In the genomic region with DNA sequence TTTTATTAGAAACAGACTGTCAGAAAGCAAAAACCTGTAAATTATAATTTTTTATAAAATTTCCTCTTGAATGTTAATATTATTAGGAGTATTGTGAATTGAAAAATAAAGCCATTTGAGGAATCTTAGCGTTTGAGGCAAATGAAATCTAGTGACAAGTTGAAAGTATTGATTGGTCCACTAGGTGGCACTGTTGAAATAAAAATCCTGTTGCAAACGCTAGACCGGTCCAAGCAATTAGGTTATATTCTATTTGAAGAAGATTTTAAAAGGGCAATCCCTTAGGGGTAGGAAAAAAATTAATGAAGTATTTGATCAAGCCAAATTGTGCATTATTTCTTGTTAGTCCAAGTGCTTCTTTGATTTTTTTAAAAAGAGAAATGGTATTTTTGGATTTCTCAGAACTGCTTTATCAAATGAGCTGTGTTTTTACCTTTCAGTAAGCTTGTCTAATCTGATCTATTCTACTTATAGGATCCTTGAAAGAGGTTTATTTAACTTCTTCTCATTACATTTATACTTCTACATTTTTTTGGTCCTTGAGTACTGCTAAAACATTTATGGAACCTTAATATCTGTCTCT, we compare ENCODE assay signal across 9 cellular contexts. TPM values are rescaled to one million over a fixed set of nuclear protein-coding genes. Genes with fewer than 3 reads are reported as not detected.
DNase-seq lines count a peak whose midpoint lies in the region; ATAC-seq and FAIRE-seq lines count a peak whose summit lies in the region.
"Had no signal": no experiment of that assay in that cellular context is flagged by ENCODE, and none has a peak within 500 bp of the region (broad histone marks: within the 10 kb centered on the region; RNA-seq: fewer than 3 reads in every experiment).

No MANE protein-coding gene starts in this region.

- H3K36me3 ChIP-seq in MG63, result no peaks in the 10 kb centered on the region

- H3K36me3 Mint-ChIP-seq in effector memory CD8-positive, alpha-beta T cell (ENCODE audit: insufficient read depth), result no peaks in the 10 kb centered on the region
- no peaks in the 10 kb centered on the region for H3K36me3 Mint-ChIP-seq in activated T-helper 1 cell treated with anti-CD3 and anti-CD28 coated beads, Interleukin-12 subunit alpha, Interleukin-12 subunit beta, Interleukin-2, Interleukin-4 antibody, amounts not matched to agents 30 ng/mL and 10 ng/mL and 1 ng/mL, durations not matched to agents 14 hours and 24 hours and 36 hours (ENCODE audit: low read depth)

- H3K4me1 Mint-ChIP-seq in effector memory CD8-positive, alpha-beta T cell (ENCODE audit: low read depth in 2 of 2), result no peaks in the 10 kb centered on the region
- no peaks in the 10 kb centered on the region for H3K4me1 Mint-ChIP-seq in activated T-helper 1 cell treated with anti-CD3 and anti-CD28 coated beads, Interleukin-12 subunit alpha, Interleukin-12 subunit beta, Interleukin-2, Interleukin-4 antibody, amounts not matched to agents 30 ng/mL and 10 ng/mL and 1 ng/mL, durations not matched to agents 14 hours and 24 hours and 36 hours (ENCODE audit: low read depth)
- H3K4me1 Mint-ChIP-seq: activated naive CD4-positive, alpha-beta T cell treated with anti-CD3 and anti-CD28 coated beads, Interleukin-2, amount 50 U/mL, for 24 hours had no signal

- intact Hi-C loops in activated T-helper 1 cell treated with anti-CD3 and anti-CD28 coated beads, Interleukin-12 subunit alpha, Interleukin-12 subunit beta, Interleukin-2, Interleukin-4 antibody, amounts not matched to agents 30 ng/mL and 10 ng/mL and 1 ng/mL, durations not matched to agents 14 hours and 24 hours and 36 hours (cut with micrococcal nuclease), result loop anchor here (2.0 to 5.0 kb wide), 4 partner anchors 307 to 1405 kb away; no protein-coding TSS in a partner anchor

- no peak overlapping the region for H3K4me3 Mint-ChIP-seq in effector memory CD8-positive, alpha-beta T cell
- no peak overlapping the region for H3K4me3 Mint-ChIP-seq in activated T-helper 1 cell treated with anti-CD3 and anti-CD28 coated beads, Interleukin-12 subunit alpha, Interleukin-12 subunit beta, Interleukin-2, Interleukin-4 antibody, amounts not matched to agents 30 ng/mL and 10 ng/mL and 1 ng/mL, durations not matched to agents 14 hours and 24 hours and 36 hours
- H3K4me3 Mint-ChIP-seq: activated naive CD4-positive, alpha-beta T cell treated with anti-CD3 and anti-CD28 coated beads, Interleukin-2, amount 50 U/mL, for 24 hours had no signal

- FAIRE-seq in RCC 7860 (lab: Jason Lieb, UNC), result peak; percentile 91

- no peak overlapping the region for H3K27ac Mint-ChIP-seq in effector memory CD8-positive, alpha-beta T cell
- no peak overlapping the region for H3K27ac Mint-ChIP-seq in activated T-helper 1 cell treated with anti-CD3 and anti-CD28 coated beads, Interleukin-12 subunit alpha, Interleukin-12 subunit beta, Interleukin-2, Interleukin-4 antibody, amounts not matched to agents 30 ng/mL and 10 ng/mL and 1 ng/mL, durations not matched to agents 14 hours and 24 hours and 36 hours
- H3K27ac Mint-ChIP-seq: activated naive CD4-positive, alpha-beta T cell treated with anti-CD3 and anti-CD28 coated beads, Interleukin-2, amount 50 U/mL, for 24 hours had no signal

- H3K27me3 Mint-ChIP-seq in effector memory CD8-positive, alpha-beta T cell, result no peaks in the 10 kb centered on the region
- no peaks in the 10 kb centered on the region for H3K27me3 Mint-ChIP-seq in activated T-helper 1 cell treated with anti-CD3 and anti-CD28 coated beads, Interleukin-12 subunit alpha, Interleukin-12 subunit beta, Interleukin-2, Interleukin-4 antibody, amounts not matched to agents 30 ng/mL and 10 ng/mL and 1 ng/mL, durations not matched to agents 14 hours and 24 hours and 36 hours (ENCODE audit: insufficient read depth)
- H3K27me3 Mint-ChIP-seq: activated naive CD4-positive, alpha-beta T cell treated with anti-CD3 and anti-CD28 coated beads, Interleukin-2, amount 50 U/mL, for 24 hours had no signal

- DNase-seq in DMS79 (lab: John Stamatoyannopoulos, UW), result peak; percentile 25
- peak; percentile 60 for DNase-seq in M059J (ENCODE audit: low read depth)
- peak; percentile 42 for DNase-seq in RCC 7860 (ENCODE audit: low spot score)
- DNase-seq in effector memory CD8-positive, alpha-beta T cell, result peak; percentile 10 to 18 (median 17)
- peak; percentile 75 for DNase-seq in middle frontal gyrus (ENCODE audit: extremely low spot score, low spot score)
- DNase-seq in activated T-helper 1 cell treated with anti-CD3 and anti-CD28 coated beads, Interleukin-12 subunit alpha, Interleukin-12 subunit beta, Interleukin-2, Interleukin-4 antibody, amounts not matched to agents 30 ng/mL and 10 ng/mL and 1 ng/mL, durations not matched to agents 14 hours and 24 hours and 36 hours (ENCODE audit: low spot score), result no peak
- no peak for DNase-seq in MG63

- H3K27me3 ChIP-seq in MG63, result no peaks in the 10 kb centered on the region

- ATAC-seq in GM19452 (IDR thresholded peaks at IDR 0.05; ENCODE audit: unreplicated experiment), result peak; percentile 67
- ATAC-seq in effector memory CD8-positive, alpha-beta T cell (replicated peaks), result peak; percentile 65

- no peaks in the 10 kb centered on the region for H3K9me3 ChIP-seq in MG63

- no peak overlapping the region for H3K4me3 ChIP-seq in MG63

- H3K9me3 Mint-ChIP-seq in effector memory CD8-positive, alpha-beta T cell, result no peaks in the 10 kb centered on the region
- H3K9me3 Mint-ChIP-seq in activated T-helper 1 cell treated with anti-CD3 and anti-CD28 coated beads, Interleukin-12 subunit alpha, Interleukin-12 subunit beta, Interleukin-2, Interleukin-4 antibody, amounts not matched to agents 30 ng/mL and 10 ng/mL and 1 ng/mL, durations not matched to agents 14 hours and 24 hours and 36 hours, result no peaks in the 10 kb centered on the region
- H3K9me3 Mint-ChIP-seq: activated naive CD4-positive, alpha-beta T cell treated with anti-CD3 and anti-CD28 coated beads, Interleukin-2, amount 50 U/mL, for 24 hours had no signal

RNA-seq across cellular contexts. Expression of a gene that starts 57.7 kb away (rescaled TPM):
- 9.5 and 12.1 TPM in 2 replicates for total RNA-seq in M059J (2014; rRNA removed; shearing (Covaris generic))
- total RNA-seq in activated T-helper 1 cell treated with anti-CD3 and anti-CD28 coated beads, Interleukin-12 subunit alpha, Interleukin-12 subunit beta, Interleukin-2, Interleukin-4 antibody, amounts not matched to agents 30 ng/mL and 10 ng/mL and 1 ng/mL, durations not matched to agents 14 hours and 24 hours and 36 hours, result 8.8 TPM in 2 replicates
- 2.1 and 5.1 TPM in 2 replicates for total RNA-seq in MG63 (2014; rRNA removed; shearing (Covaris generic); ENCODE audit: low replicate concordance)

Comparison
In these comparisons a context has a peak if more than half of its experiments do, and no peak if none do; other contexts are left out.
1. DNase-seq: peak in DMS79 (single experiment), M059J (single experiment), RCC 7860 (single experiment), effector memory CD8-positive, alpha-beta T cell (3 of 3) and middle frontal gyrus (single experiment); none in activated T-helper 1 cell treated with anti-CD3 and anti-CD28 coated beads, Interleukin-12 subunit alpha, Interleukin-12 subunit beta, Interleukin-2, Interleukin-4 antibody, amounts not matched to agents 30 ng/mL and 10 ng/mL and 1 ng/mL, durations not matched to agents 14 hours and 24 hours and 36 hours (single experiment) and MG63 (single experiment).